ENCODE assay signal across 14 cellular contexts in genomic region chr21:32410291-32410690, GRCh38. TPM values are rescaled to one million over a fixed set of nuclear protein-coding genes. Genes with fewer than 3 reads are reported as not detected.
DNase-seq lines count a peak whose midpoint lies in the region; ATAC-seq and TF ChIP-seq lines count a peak whose summit lies in the region.
"Had no signal": no experiment of that assay in that cellular context is flagged by ENCODE, and none has a peak within 500 bp of the region (broad histone marks: within the 10 kb centered on the region; RNA-seq: fewer than 3 reads in every experiment).

No MANE protein-coding gene starts in this region.

- no peaks in the 10 kb centered on the region for H3K36me3 Mint-ChIP-seq in natural killer cell
- no peaks in the 10 kb centered on the region for H3K36me3 Mint-ChIP-seq in natural killer cell treated with Interleukin-12 subunit alpha and Interleukin-12 subunit beta and Interleukin-15 and Interleukin-18, amount 100 ng/mL, for 72 hours
- H3K36me3 Mint-ChIP-seq in effector memory CD8-positive, alpha-beta T cell (ENCODE audit: insufficient read depth) = peaks cover 11% of the 10 kb centered on the region

- H3K4me3 ChIP-seq in A673 (ENCODE audit: low read depth, low read length, poor library complexity, severe bottlenecking) = no peak overlapping the region
- H3K4me3 ChIP-seq: SK-N-MC had no signal

- H3K4me3 Mint-ChIP-seq in natural killer cell = peak overlapping the region; percentile 21
- no peak overlapping the region for H3K4me3 Mint-ChIP-seq in natural killer cell treated with Interleukin-12 subunit alpha and Interleukin-12 subunit beta and Interleukin-15 and Interleukin-18, amount 100 ng/mL, for 72 hours
- H3K4me3 Mint-ChIP-seq in effector memory CD8-positive, alpha-beta T cell = peak overlapping the region; percentile 93 to 98

- peaks cover 0 to 2% of the 10 kb centered on the region in 2 donors for H3K27me3 Mint-ChIP-seq in natural killer cell (ENCODE audit: low read depth in 2 of 2)
- H3K27me3 Mint-ChIP-seq in natural killer cell treated with Interleukin-12 subunit alpha and Interleukin-12 subunit beta and Interleukin-15 and Interleukin-18, amount 100 ng/mL, for 72 hours = no peaks in the 10 kb centered on the region
- no peaks in the 10 kb centered on the region for H3K27me3 Mint-ChIP-seq in effector memory CD8-positive, alpha-beta T cell

- H3K9me3 Mint-ChIP-seq in natural killer cell = peaks cover 0 to 2% of the 10 kb centered on the region in 2 donors
- H3K9me3 Mint-ChIP-seq in natural killer cell treated with Interleukin-12 subunit alpha and Interleukin-12 subunit beta and Interleukin-15 and Interleukin-18, amount 100 ng/mL, for 72 hours = no peaks in the 10 kb centered on the region
- peaks cover 0 to 5% of the 10 kb centered on the region in 2 donors for H3K9me3 Mint-ChIP-seq in effector memory CD8-positive, alpha-beta T cell
- H3K9me3 Mint-ChIP-seq: activated naive CD4-positive, alpha-beta T cell treated with anti-CD3 and anti-CD28 coated beads for 36 hours had no signal

- no peak for DNase-seq in natural killer cell
- DNase-seq in natural killer cell treated with Interleukin-12 subunit alpha and Interleukin-12 subunit beta and Interleukin-15 and Interleukin-18, amount 100 ng/mL, for 72 hours (ENCODE audit: low spot score) = no peak
- DNase-seq in effector memory CD8-positive, alpha-beta T cell = no peak
- peak; percentile 13 for DNase-seq in retina
- DNase-seq in A673 (ENCODE audit: low spot score) = no peak
- DNase-seq in NCI-H1105 treated with DMSO at 0.1 percent for 48 hours (lab: John Stamatoyannopoulos, UW) = no peak
- DNase-seq: activated naive CD4-positive, alpha-beta T cell treated with anti-CD3 and anti-CD28 coated beads for 36 hours; DMS79 treated with DMSO at 0.1 percent for 48 hours; NCI-H1694; NCI-H446 treated with DMSO at 0.1 percent for 48 hours; pancreas had no signal

- CTCF ChIA-PET in A673 (lab: Charles Lee) = no interaction called here

- no peak overlapping the region for H3K27ac ChIP-seq in A673 (ENCODE audit: low read depth, low read length, poor library complexity, severe bottlenecking)
- H3K27ac ChIP-seq: SK-N-MC had no signal

- H3K4me1 Mint-ChIP-seq in natural killer cell = peaks cover 60 to 74% of the 10 kb centered on the region in 2 donors
- peaks cover 38 to 42% of the 10 kb centered on the region in 2 donors for H3K4me1 Mint-ChIP-seq in natural killer cell treated with Interleukin-12 subunit alpha and Interleukin-12 subunit beta and Interleukin-15 and Interleukin-18, amount 100 ng/mL, for 72 hours (ENCODE audit: low read depth in 2 of 2)
- H3K4me1 Mint-ChIP-seq in effector memory CD8-positive, alpha-beta T cell (ENCODE audit: low read depth in 2 of 2) = peaks cover 46 to 54% of the 10 kb centered on the region in 2 donors

- TF ChIP-seq CTCF in natural killer cell (IDR thresholded peaks at IDR 0.05) (no peak), A673 (conservative IDR thresholded peaks at IDR 0.05; ENCODE audit: low read depth, low read length) (no peak)

- H3K27ac Mint-ChIP-seq in natural killer cell = peak overlapping the region; percentile 90 to 96
- no peak overlapping the region for H3K27ac Mint-ChIP-seq in natural killer cell treated with Interleukin-12 subunit alpha and Interleukin-12 subunit beta and Interleukin-15 and Interleukin-18, amount 100 ng/mL, for 72 hours
- H3K27ac Mint-ChIP-seq in effector memory CD8-positive, alpha-beta T cell = peak overlapping the region; percentile 44 to 98

- intact Hi-C loops in natural killer cell (cut with micrococcal nuclease) = loop anchor here (10.0 kb wide), 1 partner anchor 85 kb away; no protein-coding TSS in a partner anchor
- intact Hi-C loops in A673 (cut with micrococcal nuclease; ENCODE audit: unreplicated experiment) = no loop called here

- no peaks in the 10 kb centered on the region for H3K27me3 ChIP-seq in A673 (replicated peaks; ENCODE audit: insufficient read depth, low read depth, low read length, poor library complexity)
- H3K27me3 ChIP-seq: pancreas had no signal

- ATAC-seq in natural killer cell = no peak
- ATAC-seq in natural killer cell treated with Interleukin-12 subunit alpha and Interleukin-12 subunit beta and Interleukin-15 and Interleukin-18, amount 100 ng/mL, for 72 hours = no peak
- ATAC-seq in effector memory CD8-positive, alpha-beta T cell (replicated peaks) = no peak
- no peak for ATAC-seq in GM21360 (IDR thresholded peaks at IDR 0.05; ENCODE audit: unreplicated experiment)
- no peak for ATAC-seq in HG03135 (IDR thresholded peaks at IDR 0.05; ENCODE audit: unreplicated experiment)
- ATAC-seq: pancreas had no signal

- POLR2A ChIA-PET in A673 (lab: Charles Lee; ENCODE audit: low non-redundant PET) = no interaction called here

- no peaks in the 10 kb centered on the region for H3K9me3 ChIP-seq in A673 (ENCODE audit: low read depth, low read length, poor library complexity, severe bottlenecking)
- H3K9me3 ChIP-seq: pancreas had no signal

- no TSS peak for BruUV-seq in A673 (replicated peaks; lab: Mats Ljungman, UMichigan)

- peaks cover 13% of the 10 kb centered on the region for H3K4me1 ChIP-seq in A673 (ENCODE audit: insufficient read depth, low read length, poor library complexity, severe bottlenecking)

- no peaks in the 10 kb centered on the region for H3K36me3 ChIP-seq in A673 (ENCODE audit: insufficient read depth, low read length, poor library complexity, severe bottlenecking)
- H3K36me3 ChIP-seq: pancreas had no signal

RNA-seq across cellular contexts. Expression of gene EVA1C, which starts 2.2 kb away (rescaled TPM):
- 10 to 100 TPM; 14.7 to 27.8 (median 15.8) TPM for total RNA-seq in natural killer cell
- total RNA-seq in natural killer cell treated with Interleukin-12 subunit alpha and Interleukin-12 subunit beta and Interleukin-15 and Interleukin-18, amount 100 ng/mL, for 72 hours = 1 to 10 TPM; 1.2 to 4.7 TPM
- total RNA-seq in A673 (2021) = 4.3 and 7.2 TPM in 2 replicates

RNA-seq across cellular contexts. Expression of gene URB1, which starts 17.5 kb away (rescaled TPM):
- 1 to 10 TPM; 6.1 to 7.8 (median 7.5) TPM for total RNA-seq in natural killer cell
- 10 to 100 TPM; 21.9 to 56.0 TPM for total RNA-seq in natural killer cell treated with Interleukin-12 subunit alpha and Interleukin-12 subunit beta and Interleukin-15 and Interleukin-18, amount 100 ng/mL, for 72 hours
- total RNA-seq in A673 (2021) = 27.8 and 30.5 TPM in 2 replicates

Comparison
In these comparisons a context has a peak if more than half of its experiments do, and no peak if none do; other contexts are left out.
1. H3K27ac Mint-ChIP-seq: peak in natural killer cell (2 of 2) and effector memory CD8-positive, alpha-beta T cell (2 of 2); none in natural killer cell treated with Interleukin-12 subunit alpha and Interleukin-12 subunit beta and Interleukin-15 and Interleukin-18, amount 100 ng/mL, for 72 hours (0 of 2).